In genomic region chr6:133809406-133809805, GRCh38 we compare ENCODE assay signal across 19 cellular contexts.
"Had no signal": no experiment of that assay in that cellular context is flagged by ENCODE, and none has a peak within 500 bp of the region (broad histone marks: within the 10 kb centered on the region; RNA-seq: fewer than 3 reads in every experiment).

No MANE protein-coding gene starts in this region.

- H3K36me3 ChIP-seq: ovary, sigmoid colon, spleen, upper lobe of left lung had no signal

- DNase-seq: activated B cell treated with CpG ODN at 0.5 μM for 24 hours; activated CD4-positive, alpha-beta T cell treated with anti-CD3 and anti-CD28 coated beads for 48 hours; activated CD8-positive, alpha-beta T cell treated with anti-CD3 and anti-CD28 coated beads for 36 hours; activated gamma-delta T cell; activated T-cell treated with anti-CD3 and anti-CD28 coated beads, Interleukin-2, amount 50 U/mL, for 72 hours; effector CD8-positive, alpha-beta T cell; glutamatergic neuron; hypothalamus; kidney glomerular epithelial cell; ovary; sigmoid colon; spleen; stimulated activated naive CD8-positive, alpha-beta T cell treated with anti-CD3 and anti-CD28 coated beads, Interleukin-15, amount 100 ng/mL, for 72 hours; T-helper 2 cell; testis; upper lobe of left lung had no signal

- H3K9me3 ChIP-seq: ovary, spleen, testis, upper lobe of left lung had no signal

- H3K27ac ChIP-seq: ovary, sigmoid colon, spleen, testis, upper lobe of left lung had no signal

- ATAC-seq: activated CD8-positive, alpha-beta T cell treated with anti-CD3 and anti-CD28 coated beads for 36 hours; activated naive CD4-positive, alpha-beta T cell treated with anti-CD3 and anti-CD28 coated beads, Interleukin-2, amount 50 U/mL, for 72 hours; activated T-cell treated with anti-CD3 and anti-CD28 coated beads, Interleukin-2, amount 50 U/mL, for 72 hours; stimulated activated naive CD8-positive, alpha-beta T cell treated with anti-CD3 and anti-CD28 coated beads, Interleukin-15, amount 100 ng/mL, for 72 hours had no signal

- H3K27me3 ChIP-seq: ovary, sigmoid colon, testis, upper lobe of left lung had no signal

- H3K4me3 ChIP-seq: ovary, sigmoid colon, spleen, testis, upper lobe of left lung had no signal

- H3K4me1 ChIP-seq: sigmoid colon, spleen, testis, upper lobe of left lung had no signal

- FAIRE-seq: endothelial cell of umbilical vein, TTC549 had no signal
